Comparison of ENCODE assay signal across 8 cellular contexts in genomic region chr1:68497358-68497698, GRCh38. TPM values are rescaled to one million over a fixed set of nuclear protein-coding genes. Genes with fewer than 3 reads are reported as not detected.
DNase-seq lines count a peak whose midpoint lies in the region; ATAC-seq and TF ChIP-seq lines count a peak whose summit lies in the region.

No MANE protein-coding gene starts in this region.

- H3F3A ChIP-seq in GM23338 (replicated peaks; ENCODE audit: low read depth) (no peaks in the 10 kb centered on the region), smooth muscle cell (ENCODE audit: low read depth) (no peaks in the 10 kb centered on the region)

- H3K9me3 ChIP-seq in CD8-positive, alpha-beta memory T cell (ENCODE audit: low read length): no peaks in the 10 kb centered on the region
- H3K9me3 ChIP-seq in Peyer's patch: no peaks in the 10 kb centered on the region
- H3K9me3 ChIP-seq in heart right ventricle: peaks cover 0 to 9% (median 0%) of the 10 kb centered on the region in 11 donors
- no peaks in the 10 kb centered on the region for H3K9me3 ChIP-seq in smooth muscle cell (replicated peaks; ENCODE audit: low read depth)

- H3K4me1 ChIP-seq in CD8-positive, alpha-beta memory T cell (ENCODE audit: insufficient read depth, low read length): peaks cover 12% of the 10 kb centered on the region
- H3K4me1 ChIP-seq in GM23338 (ENCODE audit: insufficient read depth): peaks cover 11% of the 10 kb centered on the region
- peaks cover 0 to 9% (median 2%) of the 10 kb centered on the region in 4 donors for H3K4me1 ChIP-seq in Peyer's patch
- H3K4me1 ChIP-seq in heart right ventricle: peaks cover 0 to 19% (median 14%) of the 10 kb centered on the region in 9 donors
- peaks cover 8% of the 10 kb centered on the region for H3K4me1 ChIP-seq in smooth muscle cell (ENCODE audit: low read depth)

- no peak for TF ChIP-seq POLR2A in Peyer's patch (IDR thresholded peaks at IDR 0.05)

- CTCF ChIA-PET in CD8-positive, alpha-beta memory T cell (lab: Charles Lee): no interaction called here

- POLR2A ChIA-PET in CD8-positive, alpha-beta memory T cell (lab: Charles Lee): no interaction called here

- H3K27ac Mint-ChIP-seq in CD8-positive, alpha-beta memory T cell: peak overlapping the region in 3 of 8 donors; percentile 13 to 72 (median 69)
- H3K27ac Mint-ChIP-seq in GM23338: peak overlapping the region; percentile 52; the same call in 1 of the 2 replicates

- peaks cover 0 to 2% (median 0%) of the 10 kb centered on the region in 5 donors for H3K9me3 Mint-ChIP-seq in CD8-positive, alpha-beta memory T cell
- peaks cover 4% of the 10 kb centered on the region; the same call in 1 of the 3 replicates for H3K9me3 Mint-ChIP-seq in GM23338

- H3K79me2 ChIP-seq in GM23338 (replicated peaks; ENCODE audit: insufficient read depth) (peaks cover 39% of the 10 kb centered on the region), smooth muscle cell (ENCODE audit: low read depth) (peaks cover 7% of the 10 kb centered on the region)

- peaks cover 1 to 4% of the 10 kb centered on the region in 2 donors for H3K27me3 Mint-ChIP-seq in CD8-positive, alpha-beta memory T cell
- H3K27me3 Mint-ChIP-seq in GM23338 (ENCODE audit: insufficient read depth, low read depth, poor library complexity): peaks cover 4% of the 10 kb centered on the region

- peaks cover 0 to 2% (median 0%) of the 10 kb centered on the region in 3 donors for H3K36me3 Mint-ChIP-seq in CD8-positive, alpha-beta memory T cell
- peaks cover 13% of the 10 kb centered on the region for H3K36me3 Mint-ChIP-seq in GM23338 (ENCODE audit: low read depth)

- H3K36me3 ChIP-seq in CD8-positive, alpha-beta memory T cell (ENCODE audit: insufficient read depth, low read length): no peaks in the 10 kb centered on the region
- peaks cover 10% of the 10 kb centered on the region; the same call in 1 of the 2 replicates for H3K36me3 ChIP-seq in GM23338 (ENCODE audit: insufficient read depth)
- no peaks in the 10 kb centered on the region for H3K36me3 ChIP-seq in Peyer's patch
- H3K36me3 ChIP-seq in heart right ventricle: no peaks in the 10 kb centered on the region
- no peaks in the 10 kb centered on the region for H3K36me3 ChIP-seq in smooth muscle cell (ENCODE audit: low read depth)

- TF ChIP-seq CTCF in GM23338 (conservative IDR thresholded peaks at IDR 0.05; ENCODE audit: low read depth in 2 of 2) (no peak), Peyer's patch (IDR thresholded peaks at IDR 0.05) (no peak), heart right ventricle (IDR thresholded peaks at IDR 0.05) (no peak), smooth muscle cell (IDR thresholded peaks at IDR 0.05; ENCODE audit: borderline replicate concordance, insufficient read depth, poor library complexity, severe bottlenecking) (no peak)

- peaks cover 32 to 60% (median 39%) of the 10 kb centered on the region in 3 donors for H3K4me1 Mint-ChIP-seq in CD8-positive, alpha-beta memory T cell
- H3K4me1 Mint-ChIP-seq in GM23338: peaks cover 24% of the 10 kb centered on the region

- DNase-seq in CD8-positive, alpha-beta memory T cell: no peak
- DNase-seq in GM23338 (ENCODE audit: low spot score): no peak
- DNase-seq in Peyer's patch: no peak
- DNase-seq in heart right ventricle: no peak
- DNase-seq in smooth muscle cell (lab: John Stamatoyannopoulos, UW; ENCODE audit: unreplicated experiment): no peak
- DNase-seq in DMS114 treated with DMSO at 0.1 percent for 48 hours (lab: John Stamatoyannopoulos, UW; ENCODE audit: unreplicated experiment): no peak
- DNase-seq in GM19240 (ENCODE audit: insufficient read length, low spot score): no peak
- DNase-seq in SHP77 treated with DMSO at 0.1 percent for 48 hours (lab: John Stamatoyannopoulos, UW): no peak

- peak overlapping the region; percentile 50; the same call in 1 of the 2 replicates for H2AFZ ChIP-seq in GM23338
- H2AFZ ChIP-seq in smooth muscle cell (ENCODE audit: low read depth): peak overlapping the region; percentile 70

- intact Hi-C loops in heart right ventricle (cut with DNase I): no loop called here

- H3K4me3 Mint-ChIP-seq in CD8-positive, alpha-beta memory T cell: peak overlapping the region; percentile 86 to 93 (median 88)
- peak overlapping the region; percentile 96 for H3K4me3 Mint-ChIP-seq in GM23338

- H4K20me1 ChIP-seq in GM23338 (replicated peaks; ENCODE audit: insufficient read depth) (no peaks in the 10 kb centered on the region), smooth muscle cell (ENCODE audit: low read depth) (no peaks in the 10 kb centered on the region)

- H3K9me2 ChIP-seq in GM23338 (ENCODE audit: insufficient read depth): no peaks in the 10 kb centered on the region

- no peaks in the 10 kb centered on the region for H3K27me3 ChIP-seq in CD8-positive, alpha-beta memory T cell (ENCODE audit: insufficient read depth, low read length, poor library complexity, severe bottlenecking)
- H3K27me3 ChIP-seq in GM23338 (ENCODE audit: insufficient read depth): no peaks in the 10 kb centered on the region
- no peaks in the 10 kb centered on the region for H3K27me3 ChIP-seq in Peyer's patch
- H3K27me3 ChIP-seq in heart right ventricle: no peaks in the 10 kb centered on the region
- H3K27me3 ChIP-seq in smooth muscle cell (ENCODE audit: low read depth): no peaks in the 10 kb centered on the region

- peak overlapping the region; percentile 72 for H3K4me2 ChIP-seq in GM23338
- H3K4me2 ChIP-seq in smooth muscle cell: peak overlapping the region; percentile 81

- peak overlapping the region; percentile 85 for H3K4me3 ChIP-seq in CD8-positive, alpha-beta memory T cell (ENCODE audit: low read length)
- peak overlapping the region; percentile 89 for H3K4me3 ChIP-seq in GM23338
- peak overlapping the region; percentile 44 to 69 (median 62) for H3K4me3 ChIP-seq in Peyer's patch
- peak overlapping the region in 9 of 10 donors; percentile 42 to 72 (median 69) for H3K4me3 ChIP-seq in heart right ventricle
- peak overlapping the region; percentile 70 for H3K4me3 ChIP-seq in smooth muscle cell

- no peak overlapping the region for H3K9ac ChIP-seq in smooth muscle cell (ENCODE audit: low read depth)

- H3K27ac ChIP-seq in CD8-positive, alpha-beta memory T cell (ENCODE audit: low read depth, low read length): peak overlapping the region; percentile 60
- no peak overlapping the region for H3K27ac ChIP-seq in GM23338 (ENCODE audit: low read depth)
- no peak overlapping the region for H3K27ac ChIP-seq in Peyer's patch
- peak overlapping the region in 2 of 10 donors; percentile 13 to 67 for H3K27ac ChIP-seq in heart right ventricle
- H3K27ac ChIP-seq in smooth muscle cell (ENCODE audit: low read depth): no peak overlapping the region

- ATAC-seq in GM23338: peak; percentile 6
- ATAC-seq in heart right ventricle: peak in 5 of 8 donors; percentile 1 to 18 (median 13)

- WGBS in heart right ventricle, 2 donors: 6 to 11% methylated on average over 3 of the region's 3 CpGs
- 19% methylated on average over 3 of the region's 3 CpGs for WGBS in smooth muscle cell (ENCODE audit: low lambda C conversion rate)

TF ChIP-seq in GM23338, 12 proteins besides CTCF, POLR2A, EP300 and RAD21 (continues in another document):
- no peak for TF ChIP-seq EZH2 (IDR thresholded peaks at IDR 0.05; ENCODE audit: low read depth, unreplicated experiment)
- TF ChIP-seq EZH2phosphoT487 (IDR thresholded peaks at IDR 0.05; ENCODE audit: unreplicated experiment): no peak
- TF ChIP-seq REST (IDR thresholded peaks at IDR 0.05; ENCODE audit: unreplicated experiment): no peak
- TF ChIP-seq NANOG (IDR thresholded peaks at IDR 0.05; ENCODE audit: borderline replicate concordance): no peak

RNA-seq across cellular contexts. Expression of gene DEPDC1, which starts 0.4 kb away (rescaled TPM):
- 10 to 100 TPM; 11.4 to 11.7 TPM for total RNA-seq in CD8-positive, alpha-beta memory T cell
- 0.31 TPM for polyA plus RNA-seq in CD8-positive, alpha-beta memory T cell
- 42.9 and 47.0 TPM in 2 replicates for total RNA-seq in GM23338 (2014; rRNA removed; shearing (Covaris generic))
- polyA plus RNA-seq in GM23338 (2016; fragmentation: Nextera tagmentation; extraction: Ambion mirVana): 16.5 and 30.0 TPM in 2 replicates
- total RNA-seq in Peyer's patch: 1 to 10 TPM; 1.1 to 9.1 (median 2.0) TPM
- 1 to 10 TPM in 1 of 10 donors, under 1 TPM in 9; 0.11 to 1.9 (median 0.33) TPM for total RNA-seq in heart right ventricle
- under 1 TPM; 0.03 to 0.07 TPM for polyA plus RNA-seq in heart right ventricle
- 4.6 and 11.1 TPM in 2 replicates for total RNA-seq in smooth muscle cell
- polyA plus RNA-seq in smooth muscle cell: 4.6 and 6.3 TPM in 2 replicates

RNA-seq across cellular contexts. Expression of gene RPE65, which starts 47.6 kb away (rescaled TPM):
- not detected for total RNA-seq in CD8-positive, alpha-beta memory T cell
- polyA plus RNA-seq in CD8-positive, alpha-beta memory T cell: not detected
- total RNA-seq in GM23338 (2014; rRNA removed; shearing (Covaris generic)): not detected in 2 replicates
- polyA plus RNA-seq in GM23338 (2016; fragmentation: Nextera tagmentation; extraction: Ambion mirVana): not detected in 2 replicates
- not detected for total RNA-seq in Peyer's patch
- total RNA-seq in heart right ventricle: under 1 TPM in 1 of 10 donors, not detected in 9; 0.09 TPM
- polyA plus RNA-seq in heart right ventricle: under 1 TPM in 1 of 2 donors, not detected in 1; 0.01 TPM
- total RNA-seq in smooth muscle cell: not detected in 2 replicates
- polyA plus RNA-seq in smooth muscle cell: not detected in 2 replicates
